Comparison of ENCODE assay signal across 35 cellular contexts in the genomic region with DNA sequence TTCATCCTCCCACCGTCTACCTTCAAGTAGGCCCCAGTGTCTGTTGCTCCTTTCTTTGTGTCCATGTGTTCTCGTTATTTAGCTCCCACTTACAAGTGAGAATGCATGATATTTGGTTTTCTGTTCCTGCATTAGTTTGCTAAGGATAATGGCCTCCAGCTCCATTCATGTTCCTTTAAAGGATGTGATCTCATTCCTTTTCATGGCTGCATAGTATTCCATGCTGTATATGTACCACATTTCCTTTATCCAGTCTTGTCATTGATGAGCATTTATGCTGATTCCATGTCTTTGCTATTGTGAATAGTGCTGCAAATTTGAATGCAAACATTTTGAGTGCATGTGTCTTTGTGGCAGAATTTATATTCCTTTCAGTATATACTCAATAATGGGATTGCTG.
"Had no signal": no experiment of that assay in that cellular context is flagged by ENCODE, and none has a peak within 500 bp of the region (broad histone marks: within the 10 kb centered on the region; RNA-seq: fewer than 3 reads in every experiment).

No MANE protein-coding gene starts in this region.

- H3K36me3 ChIP-seq: MG63 had no signal

- H3K27me3 ChIP-seq: MG63 had no signal

- H3K9me3 ChIP-seq: MG63 had no signal

- H3K4me3 ChIP-seq: MG63 had no signal

- DNase-seq: Karpas-422, Kasumi-1, MG63, MM.1S, MV-4-11, NCI-H1048, NCI-H1092, NCI-H1092 treated with DMSO at 0.1 percent for 48 hours, NCI-H1105, NCI-H1105 treated with DMSO at 0.1 percent for 48 hours, NCI-H1417, NCI-H1417 treated with DMSO at 0.1 percent for 48 hours, NCI-H1436, NCI-H1436 treated with DMSO at 0.1 percent for 48 hours, NCI-H146, NCI-H1694, NCI-H1694 treated with DMSO at 0.1 percent for 48 hours, NCI-H187, NCI-H187 treated with DMSO at 0.1 percent for 48 hours, NCI-H1930, NCI-H2029, NCI-H2029 treated with DMSO at 0.1 percent for 48 hours, NCI-H2081, NCI-H2081 treated with DMSO at 0.1 percent for 48 hours, NCI-H2107, NCI-H2171, NCI-H2171 treated with DMSO at 0.1 percent for 48 hours, NCI-H2227 treated with DMSO at 0.1 percent for 48 hours, NCI-H226, NCI-H446, NCI-H446 treated with DMSO at 0.1 percent for 48 hours, NCI-H510A, NCI-H510A treated with DMSO at 0.1 percent for 48 hours, NCI-H524, NCI-H524 treated with DMSO at 0.1 percent for 48 hours had no signal
